In genomic region chr6:43951756-43952675, GRCh38 we compare ENCODE assay signal across 13 cellular contexts.
DNase-seq lines count a peak whose midpoint lies in the region; ATAC-seq, FAIRE-seq and TF ChIP-seq lines count a peak whose summit lies in the region.
"Had no signal": no experiment of that assay in that cellular context is flagged by ENCODE, and none has a peak within 500 bp of the region (broad histone marks: within the 10 kb centered on the region; RNA-seq: fewer than 3 reads in every experiment).

No MANE protein-coding gene starts in this region.

- no peak for FAIRE-seq in K562 (lab: Jason Lieb, UNC)
- FAIRE-seq: endometrium had no signal

- DNase-seq in EL (peak; percentile 29), MV-4-11 (lab: John Stamatoyannopoulos, UW) (peak; percentile 57), K562 (ENCODE audit: extremely low read depth in 1 of 4, low spot score in 3 of 4) (no peak), neuronal stem cell (ENCODE audit: low spot score) (no peak), spleen (no peak), trophoblast cell (no peak)
- DNase-seq in stimulated activated CD4-positive, alpha-beta T cell treated with anti-CD3 and anti-CD28 coated beads, Interleukin-4, amount 100 ng/mL, for 24 hours: no peak
- DNase-seq: activated B cell treated with CpG ODN at 0.5 μM for 24 hours; stimulated activated naive CD4-positive, alpha-beta T cell had no signal

- H3K4me1 ChIP-seq in K562 (replicated peaks in 1 of 2; ENCODE audit: control insufficient read depth in 2 of 2, insufficient read depth in 2 of 2, low read length in 2 of 2): peaks cover 29 to 53% of the 10 kb centered on the region in 2 experiments
- H3K4me1 ChIP-seq in neuronal stem cell (ENCODE audit: control insufficient read depth in 2 of 2, insufficient read depth in 1 of 2, low read depth in 1 of 2, low read length in 2 of 2): peaks cover 7 to 10% of the 10 kb centered on the region in 2 donors
- peaks cover 0 to 8% (median 0%) of the 10 kb centered on the region in 6 donors for H3K4me1 ChIP-seq in spleen
- peaks cover 3 to 5% of the 10 kb centered on the region in 2 experiments for H3K4me1 ChIP-seq in trophoblast cell (ENCODE audit: control insufficient read depth in 1 of 2, insufficient read depth in 2 of 2, low read length in 2 of 2)
- H3K4me1 ChIP-seq: lower lobe of right lung had no signal

- H2AFZ ChIP-seq in K562 (ENCODE audit: low read depth, low read length): peak overlapping the region; percentile 60
- H2AFZ ChIP-seq in neuronal stem cell (ENCODE audit: low read length): no peak overlapping the region
- H2AFZ ChIP-seq in trophoblast cell (ENCODE audit: insufficient read depth, low read length, poor library complexity): no peak overlapping the region

- WGBS in K562 (ENCODE audit: insufficient coverage, low coverage, missing lambda C conversion rate): 81% methylated on average over 8 of the region's 8 CpGs
- WGBS in neuronal stem cell (ENCODE audit: extremely low coverage in 2 of 2, insufficient read length in 2 of 2, insufficient replicate concordance in 1 of 2), 2 donors: no CpG with 5 or more reads among the region's 8 CpGs
- whole genome bisulfite sequencing in spleen, 5 donors: 91 to 98% (median 94%) methylated on average over 7 to 8 of the region's 8 CpGs
- no CpG with 5 or more reads among the region's 8 CpGs for WGBS in trophoblast cell (ENCODE audit: extremely low coverage, insufficient coverage, insufficient read length)

- no TSS peak for BruUV-seq in K562 (replicated peaks; lab: Mats Ljungman, UMichigan)

- H3K79me1 ChIP-seq in neuronal stem cell (ENCODE audit: low read depth, low read length): no peaks in the 10 kb centered on the region
- H3K79me1 ChIP-seq in trophoblast cell (ENCODE audit: low read length): no peaks in the 10 kb centered on the region

- TF ChIP-seq POLR2A in K562 (conservative IDR thresholded peaks at IDR 0.05) (no peak), spleen (IDR thresholded peaks at IDR 0.05) (no peak)

- no peak overlapping the region for H2BK12ac ChIP-seq in neuronal stem cell (ENCODE audit: low read length)
- no peak overlapping the region for H2BK12ac ChIP-seq in trophoblast cell (ENCODE audit: low read length)

- H3K9me3 ChIP-seq in K562 (replicated peaks; ENCODE audit: control insufficient read depth, insufficient read depth, low read depth, low read length): peaks cover 11% of the 10 kb centered on the region
- peaks cover 0 to 4% of the 10 kb centered on the region in 2 donors for H3K9me3 ChIP-seq in neuronal stem cell (replicated peaks in 1 of 2; ENCODE audit: control insufficient read depth in 2 of 2, insufficient read depth in 1 of 2, low read depth in 1 of 2, low read length in 2 of 2)
- H3K9me3 ChIP-seq in spleen: peaks cover 0 to 5% (median 0%) of the 10 kb centered on the region in 8 donors
- H3K9me3 ChIP-seq in trophoblast cell (ENCODE audit: insufficient read depth, low read depth, low read length): peaks cover 3% of the 10 kb centered on the region
- H3K9me3 ChIP-seq: lower lobe of right lung had no signal

- H4K20me1 ChIP-seq in K562 (replicated peaks; ENCODE audit: control insufficient read depth, insufficient read depth, low read length): no peaks in the 10 kb centered on the region
- H4K20me1 ChIP-seq: BLaER1 treated with 17β-estradiol and CSF1 and Interleukin-3, amounts not matched to agents 10 nM and 100 nM had no signal

- peak overlapping the region; percentile 12 for H2AK5ac ChIP-seq in neuronal stem cell (ENCODE audit: low read depth, low read length)
- no peak overlapping the region for H2AK5ac ChIP-seq in trophoblast cell (ENCODE audit: low read length)

- POLR2A ChIA-PET in K562 (lab: Yijun Ruan, JAX): interaction anchor here (0.6 to 1.9 kb wide), 9 partner anchors 9 to 182 kb away, joined by 3 to 9 read pairs (median 4); partner anchors contain the start of gene VEGFA

- ATAC-seq in K562 (peak; percentile 24), HG02973 (IDR thresholded peaks at IDR 0.05; ENCODE audit: unreplicated experiment) (no peak)

- no peak overlapping the region for H2BK120ac ChIP-seq in neuronal stem cell (ENCODE audit: low read depth, low read length)
- no peak overlapping the region for H2BK120ac ChIP-seq in trophoblast cell (ENCODE audit: insufficient read depth, low read length, poor library complexity)

- H3K27me3 ChIP-seq in K562 (ENCODE audit: control insufficient read depth in 2 of 2, insufficient read depth in 2 of 2, low read length in 2 of 2) (no peaks in the 10 kb centered on the region), neuronal stem cell (ENCODE audit: control insufficient read depth in 3 of 3, insufficient read depth in 3 of 3, low read depth in 1 of 3, low read length in 3 of 3) (peaks cover 0 to 4% (median 0%) of the 10 kb centered on the region in 3 experiments), spleen (replicated peaks in 1 of 7) (peaks cover 0 to 27% (median 0%) of the 10 kb centered on the region in 7 donors), trophoblast cell (ENCODE audit: insufficient read depth, low read length) (no peaks in the 10 kb centered on the region)
- H3K27me3 ChIP-seq: BLaER1 treated with 17β-estradiol and CSF1 and Interleukin-3, amounts not matched to agents 10 nM and 100 nM had no signal

- H3K14ac ChIP-seq in neuronal stem cell (ENCODE audit: low read length): no peak overlapping the region
- H3K14ac ChIP-seq in trophoblast cell (ENCODE audit: low read length): no peak overlapping the region

- H3K4me3 ChIP-seq in K562: no peak overlapping the region
- no peak overlapping the region for H3K4me3 ChIP-seq in neuronal stem cell (ENCODE audit: low read length in 2 of 2)
- H3K4me3 ChIP-seq in spleen: no peak overlapping the region
- no peak overlapping the region for H3K4me3 ChIP-seq in trophoblast cell (ENCODE audit: low read depth, low read length)
- H3K4me3 ChIP-seq: BLaER1 treated with 17β-estradiol and CSF1 and Interleukin-3, amounts not matched to agents 10 nM and 100 nM; lower lobe of right lung had no signal

- no peak for TF ChIP-seq EP300 in K562 (IDR thresholded peaks at IDR 0.05; ENCODE audit: low read length)

- in situ Hi-C loops in K562 (cut with MboI): loop anchor here (5.0 kb wide), 1 partner anchor 180 kb away; the partner anchor contains the start of gene VEGFA

- H3K9ac ChIP-seq in K562 (ENCODE audit: insufficient read depth in 1 of 2, low read depth in 2 of 2, low read length in 2 of 2): peak overlapping the region; percentile 28 to 77
- H3K9ac ChIP-seq in neuronal stem cell (ENCODE audit: low read depth, low read length, poor library complexity): no peak overlapping the region
- no peak overlapping the region for H3K9ac ChIP-seq in trophoblast cell (ENCODE audit: low read length)

- TF ChIP-seq RAD21 in K562 (CRISPR knock-in tag; conservative IDR thresholded peaks at IDR 0.05 in 1 of 2, IDR thresholded peaks at IDR 0.05 in 1 of 2): peak; percentile 32 to 40; a peak in 3 of 4 replicates

- H2BK5ac ChIP-seq in neuronal stem cell (ENCODE audit: low read length) (no peak overlapping the region), trophoblast cell (ENCODE audit: low read depth, low read length, poor library complexity) (no peak overlapping the region)

- no peak overlapping the region for H4K12ac ChIP-seq in trophoblast cell (ENCODE audit: low read depth, low read length)

- H3K4ac ChIP-seq in neuronal stem cell (ENCODE audit: low read length) (no peak overlapping the region), trophoblast cell (ENCODE audit: low read depth, low read length) (no peak overlapping the region)

- no peaks in the 10 kb centered on the region for H3K36me3 ChIP-seq in K562 (ENCODE audit: control insufficient read depth, insufficient read depth, low read length)
- H3K36me3 ChIP-seq in neuronal stem cell (replicated peaks in 1 of 2; ENCODE audit: control insufficient read depth in 2 of 2, insufficient read depth in 2 of 2, low read length in 2 of 2): no peaks in the 10 kb centered on the region
- H3K36me3 ChIP-seq in spleen: no peaks in the 10 kb centered on the region
- no peaks in the 10 kb centered on the region for H3K36me3 ChIP-seq in trophoblast cell (ENCODE audit: control insufficient read depth in 1 of 2, insufficient read depth in 2 of 2, low read length in 2 of 2)
- H3K36me3 ChIP-seq: BLaER1 treated with 17β-estradiol and CSF1 and Interleukin-3, amounts not matched to agents 10 nM and 100 nM; lower lobe of right lung had no signal

- H3K79me2 ChIP-seq in K562 (ENCODE audit: control insufficient read depth, insufficient read depth, low read length): no peaks in the 10 kb centered on the region
- H3K79me2 ChIP-seq in trophoblast cell (ENCODE audit: control insufficient read depth, insufficient read depth, low read length, poor library complexity): no peaks in the 10 kb centered on the region

- H4K91ac ChIP-seq in neuronal stem cell (ENCODE audit: low read depth, low read length, poor library complexity) (no peak overlapping the region), trophoblast cell (ENCODE audit: low read depth, low read length) (no peak overlapping the region)

- H3K4me2 ChIP-seq in K562 (ENCODE audit: insufficient read depth, low read length) (no peak overlapping the region; the same call in 1 of the 2 replicates), neuronal stem cell (ENCODE audit: insufficient read depth, low read length, poor library complexity, severe bottlenecking) (no peak overlapping the region), trophoblast cell (ENCODE audit: low read length) (no peak overlapping the region)

- H3K18ac ChIP-seq in neuronal stem cell (ENCODE audit: low read length) (no peak overlapping the region), trophoblast cell (ENCODE audit: low read length) (no peak overlapping the region)

- CTCF ChIA-PET in K562 (lab: Yijun Ruan, JAX; ENCODE audit: low intra/inter-chr PET ratio): interaction anchor here (1.2 to 1.4 kb wide), 2 partner anchors 177 to 182 kb away, joined by 3 to 7 read pairs; partner anchors contain the start of gene VEGFA

- H2BK15ac ChIP-seq in neuronal stem cell (ENCODE audit: low read length): no peak overlapping the region

- H3K9me1 ChIP-seq in K562 (ENCODE audit: control insufficient read depth, insufficient read depth, low read length): peaks cover 4% of the 10 kb centered on the region

- H3K27ac ChIP-seq in K562 (ENCODE audit: extremely low read depth, low read depth, low read length) (peak overlapping the region; percentile 37), neuronal stem cell (replicated peaks; ENCODE audit: low read length) (no peak overlapping the region), spleen (no peak overlapping the region), trophoblast cell (ENCODE audit: low read depth, low read length) (no peak overlapping the region)
- H3K27ac ChIP-seq: BLaER1 treated with 17β-estradiol and CSF1 and Interleukin-3, amounts not matched to agents 10 nM and 100 nM; lower lobe of right lung had no signal

- intact Hi-C loops in K562 (cut with micrococcal nuclease): loop anchor here (1.0 to 5.0 kb wide), 6 partner anchors 96 to 285 kb away; no protein-coding TSS in a partner anchor
- intact Hi-C loops in spleen (cut with DNase I; ENCODE audit: low total_unique reads): no loop called here

- H4K8ac ChIP-seq in neuronal stem cell (ENCODE audit: low read depth, low read length) (no peak overlapping the region), trophoblast cell (ENCODE audit: low read depth, low read length) (no peak overlapping the region)

- peak in 2 of 3 experiments; percentile 14 to 45; a peak in 3 of 6 replicates for TF ChIP-seq CTCF in K562 (IDR thresholded peaks at IDR 0.05 in 2 of 3, conservative IDR thresholded peaks at IDR 0.05 in 1 of 3; ENCODE audit: insufficient read depth in 2 of 3, low read depth in 1 of 3, low read length in 3 of 3)
- TF ChIP-seq CTCF in spleen (IDR thresholded peaks at IDR 0.05 in 8 of 11, conservative IDR thresholded peaks at IDR 0.05 in 3 of 11): no peak

- H3K23ac ChIP-seq in neuronal stem cell (ENCODE audit: low read depth, low read length, poor library complexity) (no peak overlapping the region), trophoblast cell (ENCODE audit: low read length) (no peak overlapping the region)

Comparison
In these comparisons a context has a peak if more than half of its experiments do, and no peak if none do; other contexts are left out.
1. DNase-seq: peak in EL (single experiment) and MV-4-11 (single experiment); none in K562 (0 of 4), neuronal stem cell (single experiment), stimulated activated CD4-positive, alpha-beta T cell treated with anti-CD3 and anti-CD28 coated beads, Interleukin-4, amount 100 ng/mL, for 24 hours (single experiment), spleen (single experiment) and trophoblast cell (0 of 2).
2. H3K9ac ChIP-seq: peak in K562 (2 of 2); none in neuronal stem cell (single experiment) and trophoblast cell (single experiment).
3. CTCF ChIP-seq: peak in K562 (2 of 3); none in spleen (0 of 11).